ENCODE assay signal across 8 cellular contexts in the genomic region with DNA sequence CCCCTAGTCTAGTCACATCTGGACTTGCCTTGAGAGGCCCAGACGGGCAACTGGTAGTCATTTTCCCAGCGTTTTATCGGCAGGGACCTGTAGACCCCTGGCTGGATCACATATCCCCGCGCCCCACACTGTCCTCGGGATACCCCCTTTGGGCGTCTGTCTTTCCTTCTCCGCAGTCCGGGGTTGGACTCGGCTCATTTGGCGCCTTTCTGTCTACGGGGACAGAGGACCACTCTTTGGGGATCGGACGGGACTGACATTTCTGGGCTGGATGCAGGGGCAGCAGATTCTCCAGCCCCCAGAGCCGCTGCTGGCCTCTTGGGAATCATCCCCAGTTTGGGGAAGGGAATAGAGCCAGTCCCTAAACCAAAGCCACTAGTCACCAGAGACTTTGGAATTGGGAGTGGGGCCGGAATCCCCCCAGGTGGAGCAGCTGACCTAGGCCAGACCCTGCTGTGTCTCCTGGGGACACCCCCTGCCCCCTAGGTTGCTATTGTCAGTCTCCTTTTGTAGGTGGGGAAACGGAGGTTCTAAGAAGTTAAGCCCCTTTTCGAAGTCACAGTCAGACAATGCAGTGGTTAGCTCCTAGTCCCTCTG. TPM values are rescaled to one million over a fixed set of nuclear protein-coding genes. Genes with fewer than 3 reads are reported as not detected.
DNase-seq lines count a peak whose midpoint lies in the region; ATAC-seq and TF ChIP-seq lines count a peak whose summit lies in the region.

No MANE protein-coding gene starts in this region.

- no peaks in the 10 kb centered on the region for H3K9me3 ChIP-seq in esophagus (ENCODE audit: control insufficient read depth in 2 of 2, insufficient read depth in 1 of 2, low read depth in 1 of 2, low read length in 1 of 2)

- H3K27me3 Mint-ChIP-seq in osteocyte (ENCODE audit: unreplicated experiment): no peaks in the 10 kb centered on the region

- H3K4me3 Mint-ChIP-seq in osteocyte (ENCODE audit: unreplicated experiment): peak overlapping the region; percentile 78

- H3K27me3 ChIP-seq in esophagus (ENCODE audit: control insufficient read depth in 1 of 2, insufficient read depth in 2 of 2, low read length in 2 of 2): no peaks in the 10 kb centered on the region

- no peaks in the 10 kb centered on the region for H3K36me3 ChIP-seq in esophagus (ENCODE audit: control insufficient read depth in 2 of 2, insufficient read depth in 2 of 2, low read length in 1 of 2)

- H3K27ac Mint-ChIP-seq in osteocyte (ENCODE audit: unreplicated experiment): peak overlapping the region; percentile 34

- DNase-seq in OCI-M1 (lab: John Stamatoyannopoulos, UW) (peak; percentile 61), osteocyte (ENCODE audit: extremely low spot score, unreplicated experiment) (no peak), activated gamma-delta T cell treated with Interleukin-2 at 50 U/mL for 16 hours (no peak), NCI-H187 treated with DMSO at 0.1 percent for 48 hours (lab: John Stamatoyannopoulos, UW) (no peak), GM13976 (ENCODE audit: low spot score) (no peak)

- peaks cover 3% of the 10 kb centered on the region for H3K9me3 Mint-ChIP-seq in osteocyte (ENCODE audit: unreplicated experiment)

- no peak for TF ChIP-seq CTCF in osteocyte (IDR thresholded peaks at IDR 0.05)
- no peak for TF ChIP-seq CTCF in GM13976 (IDR thresholded peaks at IDR 0.05; ENCODE audit: borderline replicate concordance, control extremely low read depth, extremely low read depth, insufficient read depth, missing control alignments)

- H3K4me1 Mint-ChIP-seq in osteocyte (ENCODE audit: unreplicated experiment): peaks cover 24% of the 10 kb centered on the region

- in situ Hi-C loops in GM13976 (cut with MboI; ENCODE audit: low sequenced_read_pairs, unreplicated experiment): no loop called here

- 4 to 7% methylated on average over 18 of the region's 18 CpGs for WGBS in esophagus, 2 donors

- peak; percentile 15 for ATAC-seq in GM21360 (IDR thresholded peaks at IDR 0.05; ENCODE audit: unreplicated experiment)
- no peak for ATAC-seq in HG03045 (IDR thresholded peaks at IDR 0.05; ENCODE audit: unreplicated experiment)

- H3K4me3 ChIP-seq in esophagus (ENCODE audit: low read depth in 1 of 2, low read length in 2 of 2): peak overlapping the region; percentile 76 to 84

- peak overlapping the region in 1 of 2 donors; percentile 58 for H3K27ac ChIP-seq in esophagus (ENCODE audit: low read depth in 2 of 2, low read length in 1 of 2)

- no peaks in the 10 kb centered on the region for H3K36me3 Mint-ChIP-seq in osteocyte (ENCODE audit: unreplicated experiment)

- H3K4me1 ChIP-seq in esophagus (ENCODE audit: control insufficient read depth in 2 of 2, insufficient read depth in 2 of 2, low read length in 1 of 2): peaks cover 0 to 7% of the 10 kb centered on the region in 2 donors

RNA-seq across cellular contexts. Expression of gene FAM110A, which starts 0.7 kb away (rescaled TPM):
- 10 to 100 TPM; 24.6 to 27.0 TPM for polyA plus RNA-seq in esophagus
- total RNA-seq in osteocyte: 2.6 and 2.7 TPM in 2 replicates
